ENCODE assay signal across 20 cellular contexts in genomic region chr2:106091219-106091618, GRCh38.
A peak's percentile ranks its signal among the peaks of the same experiment; 100 is the strongest.
DNase-seq lines count a peak whose midpoint lies in the region; ATAC-seq and TF ChIP-seq lines count a peak whose summit lies in the region.
"Had no signal": no experiment of that assay in that cellular context is flagged by ENCODE, and none has a peak within 500 bp of the region (broad histone marks: within the 10 kb centered on the region; RNA-seq: fewer than 3 reads in every experiment).

No MANE protein-coding gene starts in this region.

- no peak overlapping the region for H3K4me3 Mint-ChIP-seq in activated T-cell treated with anti-CD3 and anti-CD28 coated beads, Interleukin-2, amount 50 U/mL, for 24 hours
- peak overlapping the region in 5 of 8 donors; percentile 8 to 74 (median 47) for H3K4me3 Mint-ChIP-seq in CD4-positive, alpha-beta memory T cell
- no peak overlapping the region for H3K4me3 Mint-ChIP-seq in T-helper 17 cell
- no peak overlapping the region for H3K4me3 Mint-ChIP-seq in osteocyte (ENCODE audit: unreplicated experiment)
- H3K4me3 Mint-ChIP-seq: B cell, CD14-positive monocyte had no signal

- intact Hi-C loops in CD4-positive, alpha-beta memory T cell (cut with micrococcal nuclease), result loop anchor here (10.0 kb wide), 1 partner anchor 756 kb away; the partner anchor contains the start of gene C2orf49

- H3K4me1 ChIP-seq in CD4-positive, alpha-beta memory T cell (ENCODE audit: insufficient read depth, low read length), result peaks cover 100% of the 10 kb centered on the region
- H3K4me1 ChIP-seq: A549 had no signal

- no peak for TF ChIP-seq CTCF in osteocyte (IDR thresholded peaks at IDR 0.05)

- peak overlapping the region; percentile 73 for H3K27ac Mint-ChIP-seq in activated T-cell treated with anti-CD3 and anti-CD28 coated beads, Interleukin-2, amount 50 U/mL, for 24 hours
- H3K27ac Mint-ChIP-seq in CD4-positive, alpha-beta memory T cell, result peak overlapping the region; percentile 58 to 94 (median 86)
- H3K27ac Mint-ChIP-seq in T-helper 17 cell (peak overlapping the region; percentile 72), osteocyte (ENCODE audit: unreplicated experiment) (no peak overlapping the region)
- H3K27ac Mint-ChIP-seq: B cell, CD14-positive monocyte had no signal

- H3K27ac ChIP-seq in CD4-positive, alpha-beta memory T cell (ENCODE audit: low read depth, low read length), result no peak overlapping the region
- H3K27ac ChIP-seq: A549 had no signal

- H3K4me3 ChIP-seq in CD4-positive, alpha-beta memory T cell (ENCODE audit: low read length in 2 of 2), result no peak overlapping the region
- H3K4me3 ChIP-seq: A549, GM12878 had no signal

- H3K9me3 Mint-ChIP-seq in activated T-cell treated with anti-CD3 and anti-CD28 coated beads, Interleukin-2, amount 50 U/mL, for 24 hours, result peaks cover 7% of the 10 kb centered on the region
- H3K9me3 Mint-ChIP-seq in CD4-positive, alpha-beta memory T cell, result peaks cover 0 to 9% (median 4%) of the 10 kb centered on the region in 8 donors
- peaks cover 14% of the 10 kb centered on the region for H3K9me3 Mint-ChIP-seq in osteocyte (ENCODE audit: unreplicated experiment)

- peaks cover 86% of the 10 kb centered on the region for H3K4me1 Mint-ChIP-seq in activated T-cell treated with anti-CD3 and anti-CD28 coated beads, Interleukin-2, amount 50 U/mL, for 24 hours (ENCODE audit: low read depth)
- H3K4me1 Mint-ChIP-seq in CD4-positive, alpha-beta memory T cell, result peaks cover 63 to 98% (median 87%) of the 10 kb centered on the region in 4 donors
- H3K4me1 Mint-ChIP-seq in T-helper 17 cell, result peaks cover 66% of the 10 kb centered on the region
- no peaks in the 10 kb centered on the region for H3K4me1 Mint-ChIP-seq in osteocyte (ENCODE audit: unreplicated experiment)

- ATAC-seq in T-helper 17 cell, result no peak
- ATAC-seq: A549, GM12878 had no signal

- DNase-seq in activated T-cell treated with anti-CD3 and anti-CD28 coated beads, Interleukin-2, amount 50 U/mL, for 24 hours, result no peak
- no peak for DNase-seq in activated T-cell treated with anti-CD3 and anti-CD28 coated beads, Interleukin-2, amount 50 U/mL, for 48 hours
- DNase-seq in CD4-positive, alpha-beta memory T cell, result no peak
- no peak for DNase-seq in T-helper 17 cell
- DNase-seq in osteocyte (ENCODE audit: extremely low spot score, unreplicated experiment), result peak; percentile 54
- DNase-seq in NCI-H1105 treated with DMSO at 0.1 percent for 48 hours (lab: John Stamatoyannopoulos, UW), result no peak
- no peak for DNase-seq in stimulated activated CD4-positive, alpha-beta T cell treated with anti-CD3 and anti-CD28 coated beads, Interleukin-1b, Interleukin-23, amount 100 ng/mL, for 48 hours
- DNase-seq: DND-41, H7, Kasumi-1, NCI-H1417, NCI-H1694 treated with DMSO at 0.1 percent for 48 hours, NCI-H2081 treated with DMSO at 0.1 percent for 48 hours, NCI-H446, NCI-H526, OCI-M1 had no signal

- H3K9me3 ChIP-seq in CD4-positive, alpha-beta memory T cell (ENCODE audit: control insufficient read depth in 1 of 2, low read length in 2 of 2), result no peaks in the 10 kb centered on the region
- H3K9me3 ChIP-seq in T-helper 17 cell (ENCODE audit: control insufficient read depth, low read length, poor library complexity, severe bottlenecking), result no peaks in the 10 kb centered on the region
- H3K9me3 ChIP-seq: A549 had no signal

- POLR2A ChIA-PET in CD4-positive, alpha-beta memory T cell (lab: Charles Lee; ENCODE audit: partially characterized antibody), result interaction anchor here (2.0 to 4.4 kb wide), 2 partner anchors 68 to 162 kb away, joined by 7 to 48 read pairs; no protein-coding TSS in a partner anchor

- H3K36me3 ChIP-seq in CD4-positive, alpha-beta memory T cell (ENCODE audit: insufficient read depth, low read length), result peaks cover 4% of the 10 kb centered on the region

- peaks cover 71% of the 10 kb centered on the region for H3K36me3 Mint-ChIP-seq in activated T-cell treated with anti-CD3 and anti-CD28 coated beads, Interleukin-2, amount 50 U/mL, for 24 hours (ENCODE audit: low read depth)
- H3K36me3 Mint-ChIP-seq in CD4-positive, alpha-beta memory T cell, result peaks cover 31 to 33% of the 10 kb centered on the region in 2 donors
- H3K36me3 Mint-ChIP-seq in T-helper 17 cell (ENCODE audit: low read depth), result peaks cover 8% of the 10 kb centered on the region
- H3K36me3 Mint-ChIP-seq in osteocyte (ENCODE audit: unreplicated experiment), result peaks cover 8% of the 10 kb centered on the region

- CTCF ChIA-PET in CD4-positive, alpha-beta memory T cell (lab: Charles Lee; ENCODE audit: partially characterized antibody), result interaction anchor here (1.0 to 4.7 kb wide), 3 partner anchors 6 to 172 kb away, joined by 4 to 59 read pairs (median 4); no protein-coding TSS in a partner anchor

- H3K27me3 Mint-ChIP-seq in activated T-cell treated with anti-CD3 and anti-CD28 coated beads, Interleukin-2, amount 50 U/mL, for 24 hours, result no peaks in the 10 kb centered on the region
- H3K27me3 Mint-ChIP-seq in CD4-positive, alpha-beta memory T cell, result no peaks in the 10 kb centered on the region
- no peaks in the 10 kb centered on the region for H3K27me3 Mint-ChIP-seq in T-helper 17 cell
- peaks cover 17% of the 10 kb centered on the region for H3K27me3 Mint-ChIP-seq in osteocyte (ENCODE audit: unreplicated experiment)
- H3K27me3 Mint-ChIP-seq: B cell had no signal

- no peaks in the 10 kb centered on the region for H3K27me3 ChIP-seq in CD4-positive, alpha-beta memory T cell (ENCODE audit: insufficient read depth, low read length)

Comparison
In these comparisons a context has a peak if more than half of its experiments do, and no peak if none do; other contexts are left out.
1. H3K4me3 Mint-ChIP-seq: peak in CD4-positive, alpha-beta memory T cell (5 of 8); none in activated T-cell treated with anti-CD3 and anti-CD28 coated beads, Interleukin-2, amount 50 U/mL, for 24 hours (single experiment), T-helper 17 cell (single experiment) and osteocyte (single experiment).